ENCODE assay signal across 10 cellular contexts in genomic region chr10:851891-852290, GRCh38.
DNase-seq lines count a peak whose midpoint lies in the region; ATAC-seq and TF ChIP-seq lines count a peak whose summit lies in the region.
"Had no signal": no experiment of that assay in that cellular context is flagged by ENCODE, and none has a peak within 500 bp of the region (broad histone marks: within the 10 kb centered on the region; RNA-seq: fewer than 3 reads in every experiment).

No MANE protein-coding gene starts in this region.

- H3K27me3 ChIP-seq in BLaER1 treated with 17β-estradiol and CSF1 and Interleukin-3, amounts not matched to agents 10 nM and 100 nM: no peaks in the 10 kb centered on the region
- H3K27me3 ChIP-seq in BE2C: no peaks in the 10 kb centered on the region

- TF ChIP-seq CTCF in BE2C (IDR thresholded peaks at IDR 0.05; ENCODE audit: low read depth, low read length): no peak

- peak overlapping the region; percentile 59 to 87 (median 79) for H3K4me2 ChIP-seq in BLaER1 treated with 17β-estradiol and CSF1 and Interleukin-3, amounts not matched to agents 10 nM and 100 nM

- H3K4me3 ChIP-seq in BLaER1 treated with 17β-estradiol and CSF1 and Interleukin-3, amounts not matched to agents 10 nM and 100 nM: peak overlapping the region in 2 of 10 experiments; percentile 6 to 7; a peak in 2 of 20 replicates
- H3K4me3 ChIP-seq in BE2C (ENCODE audit: low read depth, low read length): no peak overlapping the region

- H3K4me1 ChIP-seq in BLaER1 treated with 17β-estradiol and CSF1 and Interleukin-3, amounts not matched to agents 10 nM and 100 nM: peaks cover 17 to 36% (median 27%) of the 10 kb centered on the region in 10 experiments
- H3K4me1 ChIP-seq in BE2C: no peaks in the 10 kb centered on the region

- H4K20me1 ChIP-seq in BLaER1 treated with 17β-estradiol and CSF1 and Interleukin-3, amounts not matched to agents 10 nM and 100 nM: peaks cover 27 to 98% (median 71%) of the 10 kb centered on the region in 11 experiments; a peak in 21 of 22 replicates

- DNase-seq in NOMO-1 treated with dmso at 0.1 percent for 144 hours (lab: John Stamatoyannopoulos, UW; ENCODE audit: unreplicated experiment): peak; percentile 40
- no peak for DNase-seq in LoVo (ENCODE audit: low spot score)
- DNase-seq in BE2C: no peak
- DNase-seq in glomerular visceral epithelial cell (ENCODE audit: extremely low spot score): no peak
- no peak for DNase-seq in GM19238 (ENCODE audit: insufficient read length, low spot score)
- DNase-seq: substantia nigra had no signal

- peak overlapping the region; percentile 25 to 66 (median 53); a peak in 19 of 22 replicates for H3K27ac ChIP-seq in BLaER1 treated with 17β-estradiol and CSF1 and Interleukin-3, amounts not matched to agents 10 nM and 100 nM

- peaks cover 12 to 44% (median 39%) of the 10 kb centered on the region in 11 experiments for H3K9me3 ChIP-seq in BLaER1 treated with 17β-estradiol and CSF1 and Interleukin-3, amounts not matched to agents 10 nM and 100 nM (replicated peaks in 1 of 11)
- H3K9me3 ChIP-seq in BE2C: no peaks in the 10 kb centered on the region

- peaks cover 75 to 89% (median 86%) of the 10 kb centered on the region in 11 experiments for H3K36me3 ChIP-seq in BLaER1 treated with 17β-estradiol and CSF1 and Interleukin-3, amounts not matched to agents 10 nM and 100 nM
- H3K36me3 ChIP-seq in BE2C: peaks cover 20% of the 10 kb centered on the region

- peak overlapping the region in 7 of 11 experiments; percentile 3 to 41 (median 11); a peak in 8 of 22 replicates for H3K9ac ChIP-seq in BLaER1 treated with 17β-estradiol and CSF1 and Interleukin-3, amounts not matched to agents 10 nM and 100 nM

- ATAC-seq in GM19023 (IDR thresholded peaks at IDR 0.05; ENCODE audit: unreplicated experiment) (peak; percentile 84), HG02885 (IDR thresholded peaks at IDR 0.05; ENCODE audit: poor library complexity, unreplicated experiment) (peak; percentile 99)
- ATAC-seq: Right ventricle myocardium inferior had no signal
